In genomic region chr16:22397459-22397858, GRCh38 we compare ENCODE assay signal across 15 cellular contexts. TPM values are rescaled to one million over a fixed set of nuclear protein-coding genes. Genes with fewer than 3 reads are reported as not detected.
DNase-seq lines count a peak whose midpoint lies in the region; ATAC-seq, FAIRE-seq and TF ChIP-seq lines count a peak whose summit lies in the region.
"Had no signal": no experiment of that assay in that cellular context is flagged by ENCODE, and none has a peak within 500 bp of the region (broad histone marks: within the 10 kb centered on the region; RNA-seq: fewer than 3 reads in every experiment).

No MANE protein-coding gene starts in this region.

- H3K4me2 ChIP-seq in keratinocyte (ENCODE audit: control insufficient read depth, extremely low read depth, insufficient read depth, low read depth, low read length) (peak overlapping the region; percentile 16), H9 (ENCODE audit: insufficient read depth, insufficient read length, low read length) (no peak overlapping the region)

- H3K9me3 Mint-ChIP-seq in H9: no peaks in the 10 kb centered on the region
- H3K9me3 Mint-ChIP-seq: effector memory CD8-positive, alpha-beta T cell had no signal

- H3K23me2 ChIP-seq in H9 (ENCODE audit: insufficient read length, low read depth, low read length, poor library complexity, severe bottlenecking): no peaks in the 10 kb centered on the region

- H3K4me1 ChIP-seq in keratinocyte (ENCODE audit: control insufficient read depth, extremely low read depth, insufficient read depth, low read length) (peaks cover 27% of the 10 kb centered on the region), H9 (ENCODE audit: insufficient read depth, low read length) (no peaks in the 10 kb centered on the region)

- H3K18ac ChIP-seq in H9 (ENCODE audit: insufficient read length, low read depth, low read length): no peak overlapping the region

- no peak overlapping the region for H4K91ac ChIP-seq in H9 (ENCODE audit: insufficient read length, low read depth, low read length)

- H3K27ac ChIP-seq in keratinocyte (ENCODE audit: control insufficient read depth, insufficient read depth, low read length): no peak overlapping the region
- no peak overlapping the region for H3K27ac ChIP-seq in caudate nucleus (ENCODE audit: low read depth, low read length)
- no peak overlapping the region for H3K27ac ChIP-seq in H9 (ENCODE audit: insufficient read length, low read depth, low read length)
- H3K27ac ChIP-seq: adrenal gland had no signal

- TF ChIP-seq CTCF in keratinocyte (optimal IDR thresholded peaks at IDR 0.05 in 1 of 3, IDR thresholded peaks at IDR 0.05 in 1 of 3, conservative IDR thresholded peaks at IDR 0.05 in 1 of 3; ENCODE audit: extremely low read depth in 1 of 3, insufficient read depth in 2 of 3, low read length in 3 of 3): no peak
- TF ChIP-seq CTCF in H9 (conservative IDR thresholded peaks at IDR 0.05): no peak

- H3K27me3 ChIP-seq in keratinocyte (ENCODE audit: control insufficient read depth, extremely low read depth, insufficient read depth, low read length) (no peaks in the 10 kb centered on the region), H9 (ENCODE audit: insufficient read depth, low read length) (no peaks in the 10 kb centered on the region)
- H3K27me3 ChIP-seq: adrenal gland had no signal

- H3K27ac Mint-ChIP-seq in H9: no peak overlapping the region
- H3K27ac Mint-ChIP-seq: B cell; effector memory CD8-positive, alpha-beta T cell had no signal

- H4K5ac ChIP-seq in H9 (ENCODE audit: insufficient read length, low read depth, low read length): no peak overlapping the region

- no peak for ATAC-seq in GM21528 (IDR thresholded peaks at IDR 0.05; ENCODE audit: low FRiP score, unreplicated experiment)
- ATAC-seq: effector memory CD8-positive, alpha-beta T cell; K562; naive thymus-derived CD4-positive, alpha-beta T cell had no signal

- no peak overlapping the region for H3K23ac ChIP-seq in H9 (ENCODE audit: insufficient read length, low read depth, low read length)

- no peak overlapping the region for H3K56ac ChIP-seq in H9 (ENCODE audit: insufficient read length, low read depth, low read length)

- H4K20me1 ChIP-seq in keratinocyte (ENCODE audit: control insufficient read depth, extremely low read depth, insufficient read depth, low read length): no peaks in the 10 kb centered on the region
- H4K20me1 ChIP-seq in H9 (ENCODE audit: control insufficient read depth, insufficient read depth, insufficient read length): no peaks in the 10 kb centered on the region

- H3K4me3 Mint-ChIP-seq in H9: no peak overlapping the region
- H3K4me3 Mint-ChIP-seq: B cell; effector memory CD8-positive, alpha-beta T cell; naive thymus-derived CD4-positive, alpha-beta T cell had no signal

- dilution Hi-C loops in keratinocyte (cut with MboI; ENCODE audit: extremely low pct_ligation_motif_present, low sequenced_read_pairs): no loop called here

- H3K36me3 Mint-ChIP-seq in H9 (ENCODE audit: insufficient read depth in 1 of 3, low read depth in 3 of 3): no peaks in the 10 kb centered on the region

- H3K9me1 ChIP-seq in keratinocyte (ENCODE audit: control insufficient read depth, extremely low read depth, insufficient read depth, low read length): no peaks in the 10 kb centered on the region

- H3K9ac ChIP-seq in keratinocyte (ENCODE audit: control insufficient read depth, extremely low read depth, insufficient read depth, low read length) (no peak overlapping the region), H9 (ENCODE audit: extremely low read depth, insufficient read length, low read length) (no peak overlapping the region)

- H2BK20ac ChIP-seq in H9 (ENCODE audit: low read depth, low read length, poor library complexity, severe bottlenecking): no peak overlapping the region

- H3K36me3 ChIP-seq in keratinocyte (ENCODE audit: control insufficient read depth in 2 of 2, extremely low read depth in 1 of 2, insufficient read depth in 2 of 2, low read length in 2 of 2): no peaks in the 10 kb centered on the region
- H3K36me3 ChIP-seq: adrenal gland had no signal

- no peak overlapping the region for H3K4ac ChIP-seq in H9 (ENCODE audit: low read depth, low read length)

- H3K9me3 ChIP-seq in keratinocyte (ENCODE audit: control insufficient read depth, low read depth, low read length): no peaks in the 10 kb centered on the region
- H3K9me3 ChIP-seq in H9 (ENCODE audit: control insufficient read depth, low read depth, low read length): no peaks in the 10 kb centered on the region
- H3K9me3 ChIP-seq: adrenal gland had no signal

- H3K79me1 ChIP-seq in H9 (ENCODE audit: insufficient read depth, low read depth, low read length, poor library complexity, severe bottlenecking): no peaks in the 10 kb centered on the region

- H3K14ac ChIP-seq in H9 (ENCODE audit: insufficient read depth, low read length): no peak overlapping the region

- no peak overlapping the region for H3T11ph ChIP-seq in H9 (ENCODE audit: low read length)

- no peak overlapping the region for H2BK12ac ChIP-seq in H9 (ENCODE audit: insufficient read length, low read depth, low read length)

- H3K4me3 ChIP-seq in keratinocyte (ENCODE audit: control insufficient read depth in 2 of 3, extremely low read depth in 1 of 3, insufficient read depth in 2 of 3, low read depth in 1 of 3, low read length in 3 of 3): no peak overlapping the region
- H3K4me3 ChIP-seq: adrenal gland, K562 had no signal

- no peaks in the 10 kb centered on the region for H3K79me2 ChIP-seq in keratinocyte (ENCODE audit: control insufficient read depth, insufficient read depth, low read length)
- H3K79me2 ChIP-seq in H9 (ENCODE audit: insufficient read depth, low read length): no peaks in the 10 kb centered on the region

- H2AFZ ChIP-seq in keratinocyte (ENCODE audit: control insufficient read depth, low read length) (no peak overlapping the region), H9 (ENCODE audit: low read length) (no peak overlapping the region)

- no peak overlapping the region for H2BK120ac ChIP-seq in H9 (ENCODE audit: low read depth, low read length, poor library complexity, severe bottlenecking)

- H3K4me1 Mint-ChIP-seq in H9: no peaks in the 10 kb centered on the region
- H3K4me1 Mint-ChIP-seq: B cell had no signal

- peak; percentile 88 for DNase-seq in AG08395 (ENCODE audit: low spot score)
- DNase-seq in HT1080 (ENCODE audit: low read depth): peak; percentile 82
- DNase-seq in brain pericyte (ENCODE audit: low read depth, low spot score): peak; percentile 20
- no peak for DNase-seq in keratinocyte (ENCODE audit: low read depth, low spot score)
- no peak for DNase-seq in caudate nucleus (lab: John Stamatoyannopoulos, UW)
- no peak for DNase-seq in mesenteric fat pad (ENCODE audit: low spot score)
- DNase-seq in H9: no peak
- DNase-seq: adrenal gland; effector memory CD8-positive, alpha-beta T cell; naive thymus-derived CD4-positive, alpha-beta T cell; NCI-H2171 treated with DMSO at 0.1 percent for 48 hours had no signal

- no peak for FAIRE-seq in keratinocyte (lab: Jason Lieb, UNC)
- FAIRE-seq: G401.6, K562 had no signal

- H4K8ac ChIP-seq in H9 (replicated peaks; ENCODE audit: insufficient read length, low read depth, low read length): no peak overlapping the region

- no peak overlapping the region for H2BK5ac ChIP-seq in H9 (ENCODE audit: insufficient read length, low read length)

- no peaks in the 10 kb centered on the region for H3K27me3 Mint-ChIP-seq in H9 (ENCODE audit: low read depth)
- H3K27me3 Mint-ChIP-seq: B cell; effector memory CD8-positive, alpha-beta T cell; naive thymus-derived CD4-positive, alpha-beta T cell had no signal

- no peak overlapping the region for H2BK15ac ChIP-seq in H9 (ENCODE audit: low read depth, low read length)

- H2AK5ac ChIP-seq in H9 (ENCODE audit: insufficient read length, low read length): no peak overlapping the region

- WGBS in H9 (ENCODE audit: extremely low coverage, insufficient read length, low lambda C conversion rate): no CpG with 5 or more reads among the region's 1 CpG

RNA-seq across cellular contexts. Expression of gene CDR2, which starts 23.0 kb away (rescaled TPM):
- total RNA-seq in HT1080 (2014; rRNA removed; shearing (Covaris generic)): 17.3 and 18.2 TPM in 2 replicates
- polyA plus RNA-seq in HT1080 (2015; cell fraction: cytosol; rRNA removed): 20.6 and 21.8 TPM in 2 replicates
- polyA plus RNA-seq in HT1080 (2015; cell fraction: nucleus; rRNA removed): 10.9 and 13.5 TPM in 2 replicates
- polyA plus RNA-seq in keratinocyte: 27.3 to 37.1 TPM (median 31.3 TPM) in 3 replicates
- 27.2 TPM for polyA plus RNA-seq in keratinocyte (2011; ENCODE audit: low read depth)
- polyA plus RNA-seq in keratinocyte (2011; cell fraction: cytosol; rRNA removed): 25.9 and 34.8 TPM in 2 replicates
- polyA plus RNA-seq in keratinocyte (2011; cell fraction: nucleus; rRNA removed): 36.7 and 37.3 TPM in 2 replicates
- 12.2 and 22.5 TPM in 2 replicates for polyA plus RNA-seq in keratinocyte (2012; ENCODE audit: low replicate concordance)
- polyA minus RNA-seq in keratinocyte: 14.5 to 31.2 TPM (median 20.7 TPM) in 3 replicates
- 26.1 TPM for polyA minus RNA-seq in keratinocyte (2011; cell fraction: cytosol; rRNA and poly(A)+ RNA removed)
- polyA minus RNA-seq in keratinocyte (2011; cell fraction: nucleus; rRNA and poly(A)+ RNA removed): 12.6 and 25.7 TPM in 2 replicates
- total RNA-seq in mesenteric fat pad: 24.8 TPM
- 33.4 and 33.8 TPM in 2 replicates for total RNA-seq in H9 (2021)

Comparison
In these comparisons a context has a peak if more than half of its experiments do, and no peak if none do; other contexts are left out.
1. DNase-seq: peak in AG08395 (single experiment), HT1080 (single experiment) and brain pericyte (single experiment); none in keratinocyte (single experiment), caudate nucleus (0 of 61), mesenteric fat pad (single experiment) and H9 (single experiment).